1 cellular context compared by ENCODE assay signal in the genomic region with DNA sequence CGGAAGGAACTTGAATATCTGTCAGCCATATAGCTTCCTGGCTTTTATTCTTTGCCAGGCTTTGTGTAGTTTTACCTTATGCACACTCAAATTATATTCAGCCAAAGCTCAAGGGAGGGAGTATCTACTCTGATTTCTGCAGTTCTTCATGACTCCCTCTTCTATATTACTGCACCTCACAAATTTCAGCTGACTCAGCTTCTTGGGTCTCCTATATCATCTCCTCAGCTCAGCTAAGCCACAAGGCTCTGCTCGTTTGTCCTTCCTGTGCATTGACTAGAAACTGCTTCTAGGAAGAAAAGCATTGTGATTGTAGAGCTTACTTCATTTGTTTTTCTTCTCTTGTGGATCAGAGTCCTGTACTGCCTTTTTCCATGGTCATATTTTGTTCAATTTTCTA.
TF ChIP-seq lines count a peak whose summit lies in the region.

No MANE protein-coding gene starts in this region.

TF ChIP-seq in HepG2, 621 proteins besides CTCF, POLR2A, EP300 and RAD21:
- TF ChIP-seq ZNF83 (CRISPR knock-in tag; IDR thresholded peaks at IDR 0.05; ENCODE audit: borderline replicate concordance), result no peak
- TF ChIP-seq BATF2 (CRISPR knock-in tag; IDR thresholded peaks at IDR 0.05), result no peak
- no peak for TF ChIP-seq SIX1 (CRISPR knock-in tag; IDR thresholded peaks at IDR 0.05; ENCODE audit: borderline replicate concordance)
- TF ChIP-seq FIP1L1 (IDR thresholded peaks at IDR 0.05; ENCODE audit: borderline replicate concordance, insufficient read depth, low read depth, low read length), result no peak
- TF ChIP-seq RBM22 (optimal IDR thresholded peaks at IDR 0.05; ENCODE audit: low read length), result no peak
- no peak for TF ChIP-seq MIER2 (CRISPR knock-in tag; IDR thresholded peaks at IDR 0.05)
- no peak for TF ChIP-seq ZBTB20 (CRISPR knock-in tag; IDR thresholded peaks at IDR 0.05; ENCODE audit: borderline replicate concordance, low read depth)
- TF ChIP-seq TBL1XR1 (IDR thresholded peaks at IDR 0.05; ENCODE audit: borderline replicate concordance, low read length, partially characterized antibody), result no peak
- no peak for TF ChIP-seq ZFP37 (CRISPR knock-in tag; IDR thresholded peaks at IDR 0.05; ENCODE audit: borderline replicate concordance)
- peak; percentile 86 to 97 for TF ChIP-seq MAFK (conservative IDR thresholded peaks at IDR 0.05 in 1 of 2, IDR thresholded peaks at IDR 0.05 in 1 of 2; ENCODE audit: low read length in 2 of 2)
- no peak for TF ChIP-seq TEAD3 (CRISPR knock-in tag; optimal IDR thresholded peaks at IDR 0.05; ENCODE audit: borderline replicate concordance)
- no peak for TF ChIP-seq ZNF512B (CRISPR knock-in tag; IDR thresholded peaks at IDR 0.05; ENCODE audit: borderline replicate concordance)
- peak; percentile 90 for TF ChIP-seq MAFF (IDR thresholded peaks at IDR 0.05; ENCODE audit: low read depth, low read length)
- no peak for TF ChIP-seq PREB (CRISPR knock-in tag; IDR thresholded peaks at IDR 0.05)
- no peak for TF ChIP-seq KLF6 (CRISPR knock-in tag; IDR thresholded peaks at IDR 0.05)
- no peak for TF ChIP-seq HDAC2 (CRISPR knock-in tag; IDR thresholded peaks at IDR 0.05)
